In genomic region chr4:576991-577498, GRCh38 we compare ENCODE assay signal across 8 cellular contexts. TPM values are rescaled to one million over a fixed set of nuclear protein-coding genes. Genes with fewer than 3 reads are reported as not detected.
DNase-seq lines count a peak whose midpoint lies in the region; ATAC-seq and TF ChIP-seq lines count a peak whose summit lies in the region.

No MANE protein-coding gene starts in this region.

- H3K27ac ChIP-seq in PC-9, result no peak overlapping the region
- H3K27ac ChIP-seq in effector memory CD4-positive, alpha-beta T cell (ENCODE audit: insufficient read depth, low read length, poor library complexity, severe bottlenecking), result no peak overlapping the region

- H3K9me2 ChIP-seq in PC-9 (ENCODE audit: insufficient read depth), result no peaks in the 10 kb centered on the region

- POLR2A ChIA-PET in activated CD4-positive, alpha-beta T cell treated with anti-CD3 and anti-CD28 coated beads for 36 hours (lab: Charles Lee), result no interaction called here
- POLR2A ChIA-PET in PC-9 (lab: Charles Lee; ENCODE audit: unreplicated experiment), result no interaction called here

- DNase-seq in activated CD4-positive, alpha-beta T cell treated with anti-CD3 and anti-CD28 coated beads for 36 hours, result no peak
- DNase-seq in activated CD4-positive, alpha-beta T cell treated with anti-CD3 and anti-CD28 coated beads for 1 hour, result no peak
- DNase-seq in PC-9 (no peak), endothelial cell (ENCODE audit: low spot score) (no peak), skeletal muscle cell (ENCODE audit: low read depth) (no peak), NCI-H2081 treated with DMSO at 0.1 percent for 48 hours (lab: John Stamatoyannopoulos, UW) (no peak)
- no peak for DNase-seq in effector memory CD4-positive, alpha-beta T cell

- H3K27me3 Mint-ChIP-seq in activated CD4-positive, alpha-beta T cell treated with anti-CD3 and anti-CD28 coated beads for 36 hours, result peaks cover 55% of the 10 kb centered on the region
- H3K27me3 Mint-ChIP-seq in endothelial cell (ENCODE audit: unreplicated experiment), result peaks cover 27% of the 10 kb centered on the region

- TF ChIP-seq CTCF in PC-9 (conservative IDR thresholded peaks at IDR 0.05), result no peak
- no peak for TF ChIP-seq CTCF in endothelial cell (IDR thresholded peaks at IDR 0.05; ENCODE audit: unreplicated experiment)

- H3K79me2 ChIP-seq in PC-9 (ENCODE audit: low read depth), result no peaks in the 10 kb centered on the region

- H3K27me3 ChIP-seq in PC-9 (ENCODE audit: insufficient read depth, low read depth), result peaks cover 67% of the 10 kb centered on the region
- peaks cover 10% of the 10 kb centered on the region for H3K27me3 ChIP-seq in effector memory CD4-positive, alpha-beta T cell (replicated peaks; ENCODE audit: control insufficient read depth, insufficient read depth, low read length, poor library complexity, severe bottlenecking)

- peak overlapping the region; percentile 37; the same call in 1 of the 2 replicates for H3K4me3 ChIP-seq in PC-9
- H3K4me3 ChIP-seq in skeletal muscle cell (ENCODE audit: low read depth, low read length), result peak overlapping the region; percentile 8
- no peak overlapping the region for H3K4me3 ChIP-seq in effector memory CD4-positive, alpha-beta T cell (ENCODE audit: insufficient read depth, low read depth, low read length, poor library complexity, severe bottlenecking)

- H3K4me2 ChIP-seq in PC-9, result peak overlapping the region; percentile 73

- no peaks in the 10 kb centered on the region for H4K20me1 ChIP-seq in PC-9 (ENCODE audit: insufficient read depth)

- H3K4me1 Mint-ChIP-seq in activated CD4-positive, alpha-beta T cell treated with anti-CD3 and anti-CD28 coated beads for 36 hours, result peaks cover 9% of the 10 kb centered on the region
- peaks cover 11% of the 10 kb centered on the region for H3K4me1 Mint-ChIP-seq in endothelial cell (ENCODE audit: unreplicated experiment)

- BruUV-seq in PC-9 (replicated peaks; lab: Mats Ljungman, UMichigan), result no TSS peak

- H3K4me3 Mint-ChIP-seq in activated CD4-positive, alpha-beta T cell treated with anti-CD3 and anti-CD28 coated beads for 36 hours, result peak overlapping the region; percentile 18
- peak overlapping the region; percentile 88 for H3K4me3 Mint-ChIP-seq in endothelial cell (ENCODE audit: unreplicated experiment)

- peak; percentile 8 for ATAC-seq in activated CD4-positive, alpha-beta T cell treated with anti-CD3 and anti-CD28 coated beads for 36 hours
- no peak for ATAC-seq in GM19455 (IDR thresholded peaks at IDR 0.05; ENCODE audit: unreplicated experiment)

- H3K9me3 ChIP-seq in PC-9 (ENCODE audit: insufficient read depth, low read depth), result no peaks in the 10 kb centered on the region
- H3K9me3 ChIP-seq in effector memory CD4-positive, alpha-beta T cell (ENCODE audit: control insufficient read depth, low read length), result no peaks in the 10 kb centered on the region

- H3K36me3 Mint-ChIP-seq in activated CD4-positive, alpha-beta T cell treated with anti-CD3 and anti-CD28 coated beads for 36 hours (ENCODE audit: low read depth), result no peaks in the 10 kb centered on the region
- H3K36me3 Mint-ChIP-seq in endothelial cell (ENCODE audit: low read depth, unreplicated experiment), result no peaks in the 10 kb centered on the region

- CTCF ChIA-PET in activated CD4-positive, alpha-beta T cell treated with anti-CD3 and anti-CD28 coated beads for 36 hours (lab: Charles Lee), result no interaction called here
- CTCF ChIA-PET in PC-9 (lab: Charles Lee), result no interaction called here

- H3K4me1 ChIP-seq in PC-9 (replicated peaks; ENCODE audit: insufficient read depth), result no peaks in the 10 kb centered on the region
- peaks cover 9% of the 10 kb centered on the region for H3K4me1 ChIP-seq in effector memory CD4-positive, alpha-beta T cell (ENCODE audit: control insufficient read depth, insufficient read depth, low read length, poor library complexity, severe bottlenecking)

- intact Hi-C loops in activated CD4-positive, alpha-beta T cell treated with anti-CD3 and anti-CD28 coated beads for 36 hours (cut with DNase I, micrococcal nuclease), result loop anchor here in 1 of 2 experiments (5.0 to 10.0 kb wide), 2 partner anchors 282 to 835 kb away; no protein-coding TSS in a partner anchor
- intact Hi-C loops in PC-9 (cut with micrococcal nuclease; ENCODE audit: unreplicated experiment), result no loop called here

- no peaks in the 10 kb centered on the region for H3K36me3 ChIP-seq in PC-9 (ENCODE audit: low read depth)
- no peaks in the 10 kb centered on the region for H3K36me3 ChIP-seq in effector memory CD4-positive, alpha-beta T cell (ENCODE audit: control insufficient read depth, insufficient read depth, low read length)

- H3K9me3 Mint-ChIP-seq in activated CD4-positive, alpha-beta T cell treated with anti-CD3 and anti-CD28 coated beads for 36 hours (ENCODE audit: low read depth), result no peaks in the 10 kb centered on the region
- H3K9me3 Mint-ChIP-seq in endothelial cell (ENCODE audit: unreplicated experiment), result no peaks in the 10 kb centered on the region

- H2AFZ ChIP-seq in PC-9, result 0 out of 2 replicates have a peak overlapping the region, but pooled peaks have one; percentile 6

- no peaks in the 10 kb centered on the region for H3F3A ChIP-seq in PC-9 (ENCODE audit: insufficient read depth, low read depth)

- H3K27ac Mint-ChIP-seq in activated CD4-positive, alpha-beta T cell treated with anti-CD3 and anti-CD28 coated beads for 36 hours, result no peak overlapping the region
- peak overlapping the region; percentile 48 for H3K27ac Mint-ChIP-seq in endothelial cell (ENCODE audit: unreplicated experiment)

RNA-seq across cellular contexts. Expression of gene TMEM271, which starts 0.9 kb away (rescaled TPM):
- total RNA-seq in activated CD4-positive, alpha-beta T cell treated with anti-CD3 and anti-CD28 coated beads for 36 hours, result not detected
- total RNA-seq in PC-9 (2021), result not detected in 2 replicates
- total RNA-seq in endothelial cell (ENCODE audit: unreplicated experiment), result not detected

RNA-seq across cellular contexts. Expression of gene PDE6B, which starts 48.3 kb away (rescaled TPM):
- 10 to 100 TPM; 16.2 to 17.2 TPM for total RNA-seq in activated CD4-positive, alpha-beta T cell treated with anti-CD3 and anti-CD28 coated beads for 36 hours
- 5.9 and 8.2 TPM in 2 replicates for total RNA-seq in PC-9 (2021)
- total RNA-seq in endothelial cell (ENCODE audit: unreplicated experiment), result 5.1 TPM
